ENCODE assay signal across 8 cellular contexts in genomic region chr19:43533546-43534304, GRCh38. TPM values are rescaled to one million over a fixed set of nuclear protein-coding genes. Genes with fewer than 3 reads are reported as not detected.
DNase-seq lines count a peak whose midpoint lies in the region; ATAC-seq, FAIRE-seq and TF ChIP-seq lines count a peak whose summit lies in the region.

No MANE protein-coding gene starts in this region.

- ATAC-seq in HG03442 (IDR thresholded peaks at IDR 0.05; ENCODE audit: unreplicated experiment) (peak; percentile 41), left lobe of liver (peak; percentile 81)

- peaks cover 32% of the 10 kb centered on the region for H3K4me1 Mint-ChIP-seq in dendritic cell treated with granulocyte-macrophage colony-stimulating factor and Interleukin-4, amounts not matched to agents 40 ng/mL and 50 ng/mL, for 4 days (ENCODE audit: low read depth)

- H3K27me3 Mint-ChIP-seq in dendritic cell treated with granulocyte-macrophage colony-stimulating factor and Interleukin-4, amounts not matched to agents 40 ng/mL and 50 ng/mL, for 4 days, result peaks cover 3% of the 10 kb centered on the region

- TF ChIP-seq CTCF in AG10803 (conservative IDR thresholded peaks at IDR 0.05; ENCODE audit: low read length), result no peak

- H3K36me3 Mint-ChIP-seq in dendritic cell treated with granulocyte-macrophage colony-stimulating factor and Interleukin-4, amounts not matched to agents 40 ng/mL and 50 ng/mL, for 4 days (ENCODE audit: low read depth), result peaks cover 31% of the 10 kb centered on the region

- peak overlapping the region; percentile 85 for H3K4me3 Mint-ChIP-seq in dendritic cell treated with granulocyte-macrophage colony-stimulating factor and Interleukin-4, amounts not matched to agents 40 ng/mL and 50 ng/mL, for 4 days

- DNase-seq in AG10803 (ENCODE audit: low read depth) (peak; percentile 99), GM19239 (ENCODE audit: insufficient read length, low spot score) (peak; percentile 97), NCI-H526 treated with DMSO at 0.1 percent for 48 hours (lab: John Stamatoyannopoulos, UW) (peak; percentile 98), left lobe of liver (ENCODE audit: low spot score) (peak; percentile 98)
- DNase-seq in activated CD4-positive, alpha-beta T cell treated with anti-CD3 and anti-CD28 coated beads, Interleukin-2, amount 50 U/mL, for 24 hours (ENCODE audit: low read depth in 1 of 2, low spot score in 1 of 2), result peak; percentile 70 to 90
- peak; percentile 99 for DNase-seq in stimulated activated CD4-positive, alpha-beta T cell treated with anti-CD3 and anti-CD28 coated beads, Interleukin-1b, Interleukin-23, amount 100 ng/mL, for 48 hours

- peak overlapping the region; percentile 89 for H3K27ac Mint-ChIP-seq in dendritic cell treated with granulocyte-macrophage colony-stimulating factor and Interleukin-4, amounts not matched to agents 40 ng/mL and 50 ng/mL, for 4 days

- intact Hi-C loops in dendritic cell treated with granulocyte-macrophage colony-stimulating factor and Interleukin-4, amounts not matched to agents 40 ng/mL and 50 ng/mL, for 4 days (cut with micrococcal nuclease), result no loop called here

- FAIRE-seq in GM19239 (lab: Jason Lieb, UNC), result peak; percentile 86

- peak overlapping the region; percentile 81 for H3K4me3 ChIP-seq in AG10803 (ENCODE audit: low read length)

- no peaks in the 10 kb centered on the region for H3K9me3 Mint-ChIP-seq in dendritic cell treated with granulocyte-macrophage colony-stimulating factor and Interleukin-4, amounts not matched to agents 40 ng/mL and 50 ng/mL, for 4 days

RNA-seq across cellular contexts. Expression of gene ZNF575, which starts 0.7 kb away (rescaled TPM):
- 1.5 TPM for total RNA-seq in left lobe of liver

RNA-seq across cellular contexts. Expression of gene ETHE1, which starts 6.7 kb away (rescaled TPM):
- 43.5 TPM for total RNA-seq in left lobe of liver

RNA-seq across cellular contexts. Expression of gene PHLDB3, which starts 29.2 kb away (rescaled TPM):
- total RNA-seq in left lobe of liver, result 17.7 TPM

RNA-seq across cellular contexts. Expression of gene XRCC1, which starts 41.6 kb away (rescaled TPM):
- total RNA-seq in left lobe of liver, result 8.8 TPM

RNA-seq across cellular contexts. Expression of gene PINLYP, which starts 41.9 kb away (rescaled TPM):
- total RNA-seq in left lobe of liver, result 0.88 TPM

Comparison
In these comparisons a context has a peak if more than half of its experiments do, and no peak if none do; other contexts are left out.
1. Peak in every context shown above with its lines: DNase-seq, ATAC-seq and H3K4me3 ChIP-seq.